ENCODE assay signal across 20 cellular contexts in the genomic region with DNA sequence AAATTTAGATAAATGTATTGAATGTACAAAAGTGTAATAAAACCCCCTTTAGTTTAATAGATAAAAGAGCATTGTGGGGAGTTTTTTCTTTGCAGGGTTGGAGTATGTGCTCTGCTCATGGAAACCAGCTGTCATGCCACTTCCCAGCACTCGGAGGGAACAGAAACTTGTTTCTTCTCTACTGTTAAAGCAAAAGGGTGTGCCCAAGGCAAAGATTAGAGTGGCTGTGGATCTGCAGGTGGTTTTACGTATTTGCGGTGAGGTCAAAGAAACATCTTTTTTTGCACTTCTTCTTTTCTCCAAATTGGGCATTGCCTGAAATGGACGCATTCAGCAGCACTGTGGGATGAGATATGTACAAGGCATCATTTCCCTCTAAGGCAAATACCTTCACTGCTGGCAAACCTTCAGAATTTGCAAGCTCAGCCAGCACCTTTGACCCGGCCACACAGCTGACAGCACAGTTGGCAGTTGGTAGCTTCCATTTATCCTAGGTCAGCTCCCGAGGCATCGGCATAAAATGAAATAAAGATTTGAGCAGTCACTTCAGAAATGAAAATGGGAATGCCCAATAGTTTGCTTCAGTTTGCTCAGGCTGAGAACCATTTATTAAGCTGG.
DNase-seq lines count a peak whose midpoint lies in the region; ATAC-seq and TF ChIP-seq lines count a peak whose summit lies in the region.
"Had no signal": no experiment of that assay in that cellular context is flagged by ENCODE, and none has a peak within 500 bp of the region (broad histone marks: within the 10 kb centered on the region; RNA-seq: fewer than 3 reads in every experiment).

No MANE protein-coding gene starts in this region.

- no peak for TF ChIP-seq CTCF in heart left ventricle (IDR thresholded peaks at IDR 0.05)
- TF ChIP-seq CTCF in glutamatergic neuron (IDR thresholded peaks at IDR 0.05; ENCODE audit: partially characterized antibody, unreplicated experiment): no peak

- H3K27me3 Mint-ChIP-seq in glutamatergic neuron (ENCODE audit: unreplicated experiment): no peaks in the 10 kb centered on the region

- H3K4me1 Mint-ChIP-seq in glutamatergic neuron (ENCODE audit: low read depth, unreplicated experiment): no peaks in the 10 kb centered on the region
- H3K4me1 Mint-ChIP-seq: activated CD4-positive, alpha-beta T cell treated with anti-CD3 and anti-CD28 coated beads for 36 hours; IgD-negative memory B cell had no signal

- no peak overlapping the region for H3K27ac Mint-ChIP-seq in glutamatergic neuron (ENCODE audit: unreplicated experiment)
- H3K27ac Mint-ChIP-seq: activated CD4-positive, alpha-beta T cell treated with anti-CD3 and anti-CD28 coated beads for 36 hours; IgD-negative memory B cell had no signal

- peak; percentile 38 to 75 (median 54) for ATAC-seq in heart left ventricle
- ATAC-seq: activated CD4-positive, alpha-beta T cell treated with anti-CD3 and anti-CD28 coated beads for 36 hours; esophagus mucosa; upper lobe of right lung had no signal

- intact Hi-C loops in heart left ventricle (cut with DNase I): loop anchor here in 3 of 10 donors (2.0 to 10.0 kb wide), 3 partner anchors 68 to 176 kb away; no protein-coding TSS in a partner anchor

- no peaks in the 10 kb centered on the region for H3K9me3 Mint-ChIP-seq in glutamatergic neuron (ENCODE audit: unreplicated experiment)
- H3K9me3 Mint-ChIP-seq: IgD-negative memory B cell had no signal

- DNase-seq in LHCN-M2 (ENCODE audit: low read depth) (peak; percentile 34), SJCRH30 (peak; percentile 51 to 75), heart left ventricle (peak in 2 of 5 donors; percentile 12 to 51), pons (ENCODE audit: low spot score) (peak; percentile 31), NCI-H2081 treated with DMSO at 0.1 percent for 48 hours (lab: John Stamatoyannopoulos, UW) (no peak), glutamatergic neuron (no peak), NCI-H1105 (lab: John Stamatoyannopoulos, UW) (no peak)
- no peak for DNase-seq in activated CD4-positive, alpha-beta T cell treated with anti-CD3 and anti-CD28 coated beads for 4 hours
- DNase-seq: activated CD4-positive, alpha-beta T cell treated with anti-CD3 and anti-CD28 coated beads for 36 hours; activated CD8-positive, alpha-beta memory T cell treated with anti-CD3 and anti-CD28 coated beads, Interleukin-2, amount 50 U/mL, for 48 hours; activated effector memory CD4-positive, alpha-beta T cell treated with anti-CD3 and anti-CD28 coated beads, Interleukin-2, amount 50 U/mL, for 16 hours; NCI-H1092; NCI-H2171 treated with DMSO at 0.1 percent for 48 hours; NCI-H774; Peyer's patch; upper lobe of right lung had no signal

- WGBS in heart left ventricle, 4 donors: 40 to 51% (median 44%) methylated on average over 7 of the region's 7 CpGs

- H3K9me3 ChIP-seq in SJCRH30 (replicated peaks): no peaks in the 10 kb centered on the region
- no peaks in the 10 kb centered on the region for H3K9me3 ChIP-seq in heart left ventricle
- H3K9me3 ChIP-seq: adrenal gland, Peyer's patch, upper lobe of right lung had no signal

- no peaks in the 10 kb centered on the region for H3K36me3 Mint-ChIP-seq in glutamatergic neuron (ENCODE audit: unreplicated experiment)

- H3K4me1 ChIP-seq in SJCRH30: peaks cover 11% of the 10 kb centered on the region
- H3K4me1 ChIP-seq in heart left ventricle: peaks cover 0 to 15% (median 2%) of the 10 kb centered on the region in 12 donors
- H3K4me1 ChIP-seq: adrenal gland, Peyer's patch, upper lobe of right lung had no signal

- H3K4me3 ChIP-seq in SJCRH30 (peak overlapping the region; percentile 39), heart left ventricle (no peak overlapping the region)
- H3K4me3 ChIP-seq: adrenal gland, cardiac muscle cell, Peyer's patch, upper lobe of right lung had no signal

- H3K27me3 ChIP-seq in SJCRH30 (no peaks in the 10 kb centered on the region), heart left ventricle (no peaks in the 10 kb centered on the region)
- H3K27me3 ChIP-seq: adrenal gland, cardiac muscle cell, Peyer's patch, upper lobe of right lung had no signal

- H3K4me3 Mint-ChIP-seq in glutamatergic neuron (ENCODE audit: unreplicated experiment): no peak overlapping the region
- H3K4me3 Mint-ChIP-seq: activated CD4-positive, alpha-beta T cell treated with anti-CD3 and anti-CD28 coated beads for 36 hours; IgD-negative memory B cell had no signal

- TF ChIP-seq POLR2A in heart left ventricle (IDR thresholded peaks at IDR 0.05): no peak

- no peaks in the 10 kb centered on the region for H3K36me3 ChIP-seq in SJCRH30
- no peaks in the 10 kb centered on the region for H3K36me3 ChIP-seq in heart left ventricle
- H3K36me3 ChIP-seq: adrenal gland, cardiac muscle cell, Peyer's patch, upper lobe of right lung had no signal

- no peak overlapping the region for H3K27ac ChIP-seq in SJCRH30
- peak overlapping the region; percentile 34 to 81 (median 72) for H3K27ac ChIP-seq in heart left ventricle
- H3K27ac ChIP-seq: adrenal gland, cardiac muscle cell, Peyer's patch, upper lobe of right lung had no signal

Comparison
In these comparisons a context has a peak if more than half of its experiments do, and no peak if none do; other contexts are left out.
1. DNase-seq: peak in LHCN-M2 (single experiment), SJCRH30 (2 of 2) and pons (single experiment); none in NCI-H2081 treated with DMSO at 0.1 percent for 48 hours (single experiment), glutamatergic neuron (single experiment), NCI-H1105 (single experiment) and activated CD4-positive, alpha-beta T cell treated with anti-CD3 and anti-CD28 coated beads for 4 hours (0 of 2).